In the genomic region with DNA sequence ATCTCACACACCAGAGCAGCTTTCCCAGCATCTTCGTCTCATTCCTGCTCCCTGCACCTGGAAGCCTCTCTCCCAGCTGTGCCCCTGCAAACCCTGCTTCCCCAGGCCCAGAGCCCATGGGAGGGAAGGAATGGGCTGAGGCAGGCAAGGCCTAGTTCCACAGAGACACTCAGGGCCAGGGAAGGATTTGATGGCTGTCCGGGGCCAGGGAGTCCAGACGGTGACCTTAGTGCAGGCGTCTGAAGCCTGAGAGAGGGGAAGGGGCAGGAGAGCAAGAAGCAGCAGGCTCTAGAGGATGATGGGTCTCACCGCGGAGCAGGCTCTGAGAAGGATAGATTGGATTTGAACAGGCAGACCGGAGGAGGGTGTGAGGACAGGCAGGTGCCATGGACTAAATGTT, we compare ENCODE assay signal across 33 cellular contexts. TPM values are rescaled to one million over a fixed set of nuclear protein-coding genes. Genes with fewer than 3 reads are reported as not detected.
"Had no signal": no experiment of that assay in that cellular context is flagged by ENCODE, and none has a peak within 500 bp of the region (broad histone marks: within the 10 kb centered on the region; RNA-seq: fewer than 3 reads in every experiment).

No MANE protein-coding gene starts in this region.

- H3K36me3 ChIP-seq: brain microvascular endothelial cell, esophagus muscularis mucosa, gastrocnemius medialis, heart left ventricle had no signal

- FAIRE-seq: astrocyte, bronchial epithelial cell, colon had no signal

- ATAC-seq: activated CD4-positive, alpha-beta T cell treated with anti-CD3 and anti-CD28 coated beads for 36 hours; activated CD8-positive, alpha-beta memory T cell treated with anti-CD3 and anti-CD28 coated beads, Interleukin-2, amount 10 ng/mL, durations not matched to agents 7 days and 5 days; activated CD8-positive, alpha-beta T cell treated with anti-CD3 and anti-CD28 coated beads, Interleukin-2, amount 10 ng/mL, durations not matched to agents 7 days and 5 days; activated naive CD4-positive, alpha-beta T cell treated with anti-CD3 and anti-CD28 coated beads, Interleukin-2, amount 50 U/mL, for 72 hours; effector memory CD8-positive, alpha-beta T cell; foreskin keratinocyte; gastrocnemius medialis; heart left ventricle had no signal

- H3K27me3 ChIP-seq: brain microvascular endothelial cell, esophagus muscularis mucosa, foreskin keratinocyte, gastrocnemius medialis, heart left ventricle had no signal

- H3K9me3 ChIP-seq: esophagus muscularis mucosa, gastrocnemius medialis had no signal

- DNase-seq: activated CD4-positive, alpha-beta memory T cell treated with anti-CD3 and anti-CD28 coated beads for 36 hours; activated CD4-positive, alpha-beta T cell treated with anti-CD3 and anti-CD28 coated beads for 36 hours; activated CD4-positive, alpha-beta T cell treated with anti-CD3 and anti-CD28 coated beads, Interleukin-2, amount 10 ng/mL, durations not matched to agents 24 days and 14 days; activated CD4-positive, CD25-positive, alpha-beta regulatory T cell; activated CD4-positive, CD25-positive, alpha-beta regulatory T cell treated with anti-CD3 and anti-CD28 coated beads, Interleukin-2, amount 50 U/mL, for 72 hours; activated CD8-positive, alpha-beta memory T cell treated with anti-CD3 and anti-CD28 coated beads, Interleukin-2, amount 10 ng/mL, durations not matched to agents 7 days and 5 days; activated CD8-positive, alpha-beta memory T cell treated with anti-CD3 and anti-CD28 coated beads, Interleukin-2, amount 50 U/mL, for 4 hours; activated CD8-positive, alpha-beta T cell treated with anti-CD3 and anti-CD28 coated beads, Interleukin-2, amount 10 ng/mL, durations not matched to agents 7 days and 5 days; activated effector memory CD4-positive, alpha-beta T cell treated with anti-CD3 and anti-CD28 coated beads, Interleukin-2, amount 50 U/mL, for 16 hours; activated naive CD4-positive, alpha-beta T cell treated with anti-CD3 and anti-CD28 coated beads, Interleukin-2, amount 10 ng/mL, durations not matched to agents 7 days and 5 days; activated naive CD8-positive, alpha-beta T cell treated with anti-CD3 and anti-CD28 coated beads, Interleukin-2, amount 10 ng/mL, durations not matched to agents 7 days and 5 days; activated T-cell treated with anti-CD3 and anti-CD28 coated beads, Interleukin-2, amount 50 U/mL, for 1 hour; activated T-cell treated with anti-CD3 and anti-CD28 coated beads, Interleukin-2, amount 50 U/mL, for 48 hours; brain microvascular endothelial cell; cortex of kidney; dermis blood vessel endothelial cell; effector CD4-positive, alpha-beta T cell; effector memory CD8-positive, alpha-beta T cell; erythroblast; foreskin keratinocyte; glutamatergic neuron; heart left ventricle; T-helper 9 cell had no signal

- H3K4me3 ChIP-seq: esophagus muscularis mucosa, gastrocnemius medialis, heart left ventricle had no signal

- H3K27ac ChIP-seq: brain microvascular endothelial cell, esophagus muscularis mucosa, foreskin keratinocyte, gastrocnemius medialis, heart left ventricle had no signal

RNA-seq across cellular contexts. Expression of a gene that starts 22.2 kb away (rescaled TPM):
- total RNA-seq: activated CD4-positive, alpha-beta memory T cell treated with anti-CD3 and anti-CD28 coated beads for 36 hours; activated CD4-positive, alpha-beta T cell treated with anti-CD3 and anti-CD28 coated beads for 36 hours; activated CD4-positive, alpha-beta T cell treated with anti-CD3 and anti-CD28 coated beads, Interleukin-2, amount 10 ng/mL, durations not matched to agents 24 days and 14 days; activated CD8-positive, alpha-beta memory T cell treated with anti-CD3 and anti-CD28 coated beads for 36 hours; activated CD8-positive, alpha-beta memory T cell treated with anti-CD3 and anti-CD28 coated beads, Interleukin-2, amount 10 ng/mL, durations not matched to agents 7 days and 5 days; activated CD8-positive, alpha-beta T cell treated with anti-CD3 and anti-CD28 coated beads, Interleukin-2, amount 10 ng/mL, durations not matched to agents 7 days and 5 days; activated naive CD4-positive, alpha-beta T cell treated with anti-CD3 and anti-CD28 coated beads, Interleukin-2, amount 50 U/mL, for 72 hours; activated naive CD8-positive, alpha-beta T cell treated with anti-CD3 and anti-CD28 coated beads, Interleukin-2, amount 10 ng/mL, durations not matched to agents 7 days and 5 days; activated T-helper 1 cell treated with anti-CD3 and anti-CD28 coated beads, Interleukin-12 subunit alpha, Interleukin-12 subunit beta, Interleukin-2, Interleukin-4 antibody, amounts not matched to agents 30 ng/mL and 10 ng/mL and 1 ng/mL, durations not matched to agents 14 hours and 24 hours and 36 hours; activated T-helper 2 cell treated with anti-CD3 and anti-CD28 coated beads, Interferon-gamma antibody, Interleukin-2, Interleukin-4, amounts not matched to agents 10 μg/mL and 5 μg/mL and 100 μg/mL, durations not matched to agents 14 hours and 24 hours and 36 hours; bronchial epithelial cell; dermis blood vessel endothelial cell; foreskin keratinocyte; T-helper 2 cell treated with Interferon-gamma antibody and Interleukin-4, amounts not matched to agents 100 ng/mL and 5 ng/mL, for 36 hours had no signal
- polyA plus RNA-seq: foreskin keratinocyte had no signal

RNA-seq across cellular contexts. Expression of a gene that starts 44.6 kb away (rescaled TPM):
- total RNA-seq: activated CD4-positive, alpha-beta memory T cell treated with anti-CD3 and anti-CD28 coated beads for 36 hours; activated CD4-positive, alpha-beta T cell treated with anti-CD3 and anti-CD28 coated beads for 36 hours; activated CD4-positive, alpha-beta T cell treated with anti-CD3 and anti-CD28 coated beads, Interleukin-2, amount 10 ng/mL, durations not matched to agents 24 days and 14 days; activated CD8-positive, alpha-beta memory T cell treated with anti-CD3 and anti-CD28 coated beads for 36 hours; activated CD8-positive, alpha-beta memory T cell treated with anti-CD3 and anti-CD28 coated beads, Interleukin-2, amount 10 ng/mL, durations not matched to agents 7 days and 5 days; activated CD8-positive, alpha-beta T cell treated with anti-CD3 and anti-CD28 coated beads, Interleukin-2, amount 10 ng/mL, durations not matched to agents 7 days and 5 days; activated naive CD4-positive, alpha-beta T cell treated with anti-CD3 and anti-CD28 coated beads, Interleukin-2, amount 50 U/mL, for 72 hours; activated naive CD8-positive, alpha-beta T cell treated with anti-CD3 and anti-CD28 coated beads, Interleukin-2, amount 10 ng/mL, durations not matched to agents 7 days and 5 days; activated T-helper 1 cell treated with anti-CD3 and anti-CD28 coated beads, Interleukin-12 subunit alpha, Interleukin-12 subunit beta, Interleukin-2, Interleukin-4 antibody, amounts not matched to agents 30 ng/mL and 10 ng/mL and 1 ng/mL, durations not matched to agents 14 hours and 24 hours and 36 hours; activated T-helper 2 cell treated with anti-CD3 and anti-CD28 coated beads, Interferon-gamma antibody, Interleukin-2, Interleukin-4, amounts not matched to agents 10 μg/mL and 5 μg/mL and 100 μg/mL, durations not matched to agents 14 hours and 24 hours and 36 hours; T-helper 2 cell treated with Interferon-gamma antibody and Interleukin-4, amounts not matched to agents 100 ng/mL and 5 ng/mL, for 36 hours had no signal
